ENCODE assay signal across 34 cellular contexts in genomic region chr13:58827904-58828303, GRCh38.
"Had no signal": no experiment of that assay in that cellular context is flagged by ENCODE, and none has a peak within 500 bp of the region (broad histone marks: within the 10 kb centered on the region; RNA-seq: fewer than 3 reads in every experiment).

No MANE protein-coding gene starts in this region.

- H3K9me3 ChIP-seq: MG63 had no signal

- DNase-seq: Karpas-422, Kasumi-1, MG63, MM.1S, MV-4-11, NCI-H1048, NCI-H1092, NCI-H1092 treated with DMSO at 0.1 percent for 48 hours, NCI-H1105, NCI-H1105 treated with DMSO at 0.1 percent for 48 hours, NCI-H1417, NCI-H1417 treated with DMSO at 0.1 percent for 48 hours, NCI-H1436, NCI-H1436 treated with DMSO at 0.1 percent for 48 hours, NCI-H146, NCI-H1694, NCI-H1694 treated with DMSO at 0.1 percent for 48 hours, NCI-H187, NCI-H187 treated with DMSO at 0.1 percent for 48 hours, NCI-H1930, NCI-H2029, NCI-H2029 treated with DMSO at 0.1 percent for 48 hours, NCI-H2081, NCI-H2081 treated with DMSO at 0.1 percent for 48 hours, NCI-H2107, NCI-H2171, NCI-H2171 treated with DMSO at 0.1 percent for 48 hours, NCI-H2227 treated with DMSO at 0.1 percent for 48 hours, NCI-H226, NCI-H345, NCI-H446, NCI-H446 treated with DMSO at 0.1 percent for 48 hours, NCI-H510A had no signal

- H3K27ac ChIP-seq: KMS-11 had no signal

- H3K4me2 ChIP-seq: KMS-11 had no signal

- H3K9ac ChIP-seq: KMS-11 had no signal

- H3K4me3 ChIP-seq: MG63 had no signal

- H3K36me3 ChIP-seq: MG63 had no signal

- H3K27me3 ChIP-seq: MG63 had no signal
